10 cellular contexts compared by ENCODE assay signal in the genomic region with DNA sequence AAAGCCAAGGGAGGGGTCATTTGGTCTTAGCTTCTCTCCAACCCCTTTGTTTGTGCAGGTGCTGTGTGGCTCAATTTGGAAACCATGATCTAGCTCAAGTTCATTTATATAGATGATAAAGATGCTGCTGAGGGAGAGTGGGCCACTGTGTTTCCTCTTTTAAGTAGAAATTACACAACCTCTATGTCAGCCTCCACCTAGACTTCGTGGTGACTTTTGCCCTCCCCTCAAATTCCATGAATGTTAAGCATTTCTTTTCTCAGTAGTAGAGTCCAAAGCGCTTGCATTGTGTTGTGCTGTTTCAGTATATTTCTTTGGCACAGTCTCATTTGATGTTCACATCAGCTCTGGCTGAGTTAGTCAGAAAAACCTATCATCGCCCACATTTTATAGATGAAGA.
A peak's percentile ranks its signal among the peaks of the same experiment; 100 is the strongest.
DNase-seq lines count a peak whose midpoint lies in the region; TF ChIP-seq lines count a peak whose summit lies in the region.
"Had no signal": no experiment of that assay in that cellular context is flagged by ENCODE, and none has a peak within 500 bp of the region (broad histone marks: within the 10 kb centered on the region; RNA-seq: fewer than 3 reads in every experiment).

No MANE protein-coding gene starts in this region.

- no peaks in the 10 kb centered on the region for H3K79me2 ChIP-seq in osteoblast (ENCODE audit: insufficient read depth, low read length)

- H3K4me1 ChIP-seq in osteoblast (ENCODE audit: insufficient read depth, low read length) (peaks cover 27% of the 10 kb centered on the region), stomach (peaks cover 0 to 22% (median 12%) of the 10 kb centered on the region in 4 donors)

- no peak overlapping the region for H3K4me3 Mint-ChIP-seq in mesothelial cell of epicardium

- no peak for TF ChIP-seq POLR2A in stomach (IDR thresholded peaks at IDR 0.05)

- intact Hi-C loops in stomach (cut with DNase I; ENCODE audit: low total_unique reads): loop anchor here (10.0 kb wide), 1 partner anchor 393 kb away; a partner anchor contains a TSS

- no peak for TF ChIP-seq EP300 in stomach (IDR thresholded peaks at IDR 0.05)

- H3K27me3 ChIP-seq in osteoblast (ENCODE audit: insufficient read depth, low read length) (no peaks in the 10 kb centered on the region), stomach (no peaks in the 10 kb centered on the region)

- no peaks in the 10 kb centered on the region for H3K27me3 Mint-ChIP-seq in mesothelial cell of epicardium (ENCODE audit: low read depth)

- TF ChIP-seq CTCF in astrocyte of the spinal cord (IDR thresholded peaks at IDR 0.05; ENCODE audit: low read depth, low read length) (no peak), osteoblast (IDR thresholded peaks at IDR 0.05; ENCODE audit: extremely low read depth, low read depth, low read length) (no peak), stomach (IDR thresholded peaks at IDR 0.05) (no peak), mesothelial cell of epicardium (IDR thresholded peaks at IDR 0.05; ENCODE audit: unreplicated experiment) (no peak)

- in situ Hi-C loops in astrocyte of the spinal cord (cut with HindIII; ENCODE audit: low sequenced_read_pairs): no loop called here

- H3K9me3 Mint-ChIP-seq in mesothelial cell of epicardium: no peaks in the 10 kb centered on the region

- H3K36me3 ChIP-seq in osteoblast (ENCODE audit: insufficient read depth, low read length) (no peaks in the 10 kb centered on the region), stomach (peaks cover 0 to 12% (median 10%) of the 10 kb centered on the region in 4 donors)

- H3K4me2 ChIP-seq in osteoblast (ENCODE audit: insufficient read depth, low read length): no peak overlapping the region

- H3K4me3 ChIP-seq in astrocyte of the spinal cord (ENCODE audit: low read depth, low read length) (no peak overlapping the region), osteoblast (ENCODE audit: insufficient read depth, low read length) (no peak overlapping the region), stomach (no peak overlapping the region)

- H3K27ac ChIP-seq in osteoblast (ENCODE audit: low read depth, low read length): peak overlapping the region; percentile 52
- no peak overlapping the region for H3K27ac ChIP-seq in stomach

- H2AFZ ChIP-seq in osteoblast (ENCODE audit: low read length): no peak overlapping the region

- peaks cover 5% of the 10 kb centered on the region for H3K4me1 Mint-ChIP-seq in mesothelial cell of epicardium

- no peaks in the 10 kb centered on the region for H4K20me1 ChIP-seq in osteoblast (ENCODE audit: insufficient read depth, low read length)

- DNase-seq in SIG-M5 treated with dmso at 0.1 percent for 504 hours (lab: John Stamatoyannopoulos, UW; ENCODE audit: unreplicated experiment): peak; percentile 62
- DNase-seq in SIG-M5 (lab: John Stamatoyannopoulos, UW): no peak
- peak; percentile 66 for DNase-seq in NCI-H1092 (lab: John Stamatoyannopoulos, UW)
- peak; percentile 84 for DNase-seq in astrocyte of the spinal cord (ENCODE audit: low read depth, low spot score)
- peak; percentile 69 for DNase-seq in osteoblast (ENCODE audit: insufficient read length, low spot score, missing footprints)
- DNase-seq in mesenteric fat pad (ENCODE audit: low spot score): no peak
- no peak for DNase-seq in stomach
- DNase-seq in mesothelial cell of epicardium (ENCODE audit: low spot score in 2 of 2, unreplicated experiment in 2 of 2): no peak
- DNase-seq: aorta, NCI-H774 had no signal

- H3K9me3 ChIP-seq in osteoblast (ENCODE audit: low read depth, low read length) (no peaks in the 10 kb centered on the region), stomach (no peaks in the 10 kb centered on the region)

- no peak overlapping the region for H3K27ac Mint-ChIP-seq in mesothelial cell of epicardium

- H3K36me3 Mint-ChIP-seq in mesothelial cell of epicardium: no peaks in the 10 kb centered on the region

- WGBS in stomach, 5 donors: 74 to 81% (median 79%) methylated on average over 3 of the region's 3 CpGs

Comparison
In these comparisons a context has a peak if more than half of its experiments do, and no peak if none do; other contexts are left out.
1. DNase-seq: peak in SIG-M5 treated with dmso at 0.1 percent for 504 hours (single experiment), NCI-H1092 (single experiment), astrocyte of the spinal cord (single experiment) and osteoblast (single experiment); none in SIG-M5 (single experiment), mesenteric fat pad (single experiment), stomach (single experiment) and mesothelial cell of epicardium (0 of 2).